ENCODE assay signal across 8 cellular contexts in genomic region chr1:91803847-91804545, GRCh38.
A peak's percentile ranks its signal among the peaks of the same experiment; 100 is the strongest.
DNase-seq lines count a peak whose midpoint lies in the region; ATAC-seq and TF ChIP-seq lines count a peak whose summit lies in the region.

No MANE protein-coding gene starts in this region.

- peak overlapping the region; percentile 97 to 100 (median 100) for H3K27ac Mint-ChIP-seq in CD4-positive, alpha-beta memory T cell
- H3K27ac Mint-ChIP-seq in activated CD4-positive, alpha-beta T cell treated with anti-CD3 and anti-CD28 coated beads, Interleukin-2, amount 10 ng/mL, durations not matched to agents 7 days and 5 days = peak overlapping the region; percentile 95

- POLR2A ChIA-PET in CD4-positive, alpha-beta memory T cell (lab: Charles Lee; ENCODE audit: partially characterized antibody) = interaction anchor here (0.7 to 4.1 kb wide), 14 partner anchors 8 to 682 kb away, joined by 3 to 49 read pairs (median 4); partner anchors contain the start of genes GFI1 and TGFBR3
- POLR2A ChIA-PET in activated CD4-positive, alpha-beta T cell treated with anti-CD3 and anti-CD28 coated beads, Interleukin-2, amount 10 ng/mL, durations not matched to agents 7 days and 5 days (lab: Charles Lee) = interaction anchor here (0.7 kb wide), 1 partner anchor 8 kb away, joined by 3 read pairs; no protein-coding TSS in a partner anchor

- no peaks in the 10 kb centered on the region for H3K27me3 ChIP-seq in CD4-positive, alpha-beta memory T cell (ENCODE audit: insufficient read depth, low read length)

- H3K4me1 ChIP-seq in CD4-positive, alpha-beta memory T cell (ENCODE audit: insufficient read depth, low read length) = peaks cover 49% of the 10 kb centered on the region

- CTCF ChIA-PET in CD4-positive, alpha-beta memory T cell (lab: Charles Lee; ENCODE audit: partially characterized antibody) = interaction anchor here (1.6 to 5.2 kb wide), 4 partner anchors 12 to 291 kb away, joined by 8 to 24 read pairs (median 9); partner anchors contain the start of gene TGFBR3
- CTCF ChIA-PET in activated CD4-positive, alpha-beta T cell treated with anti-CD3 and anti-CD28 coated beads, Interleukin-2, amount 10 ng/mL, durations not matched to agents 7 days and 5 days (lab: Charles Lee) = interaction anchor here (0.5 to 1.9 kb wide), 9 partner anchors 8 to 246 kb away, joined by 3 to 7 read pairs (median 4); no protein-coding TSS in a partner anchor

- H3K4me3 ChIP-seq in CD4-positive, alpha-beta memory T cell (ENCODE audit: low read length in 2 of 2) = peak overlapping the region; percentile 27 to 61

- H3K9me3 ChIP-seq in CD4-positive, alpha-beta memory T cell (ENCODE audit: control insufficient read depth in 1 of 2, low read length in 2 of 2) = no peaks in the 10 kb centered on the region

- peak overlapping the region; percentile 73 to 90 (median 80) for H3K4me3 Mint-ChIP-seq in CD4-positive, alpha-beta memory T cell
- H3K4me3 Mint-ChIP-seq in activated CD4-positive, alpha-beta T cell treated with anti-CD3 and anti-CD28 coated beads, Interleukin-2, amount 10 ng/mL, durations not matched to agents 7 days and 5 days = peak overlapping the region; percentile 66

- no peaks in the 10 kb centered on the region for H3K9me3 Mint-ChIP-seq in CD4-positive, alpha-beta memory T cell
- H3K9me3 Mint-ChIP-seq in activated CD4-positive, alpha-beta T cell treated with anti-CD3 and anti-CD28 coated beads, Interleukin-2, amount 10 ng/mL, durations not matched to agents 7 days and 5 days = peaks cover 2% of the 10 kb centered on the region

- in situ Hi-C loops in KBM-7 (cut with MboI; ENCODE audit: low pct_unique_long_range_greater_than_20kb, low sequenced_read_pairs) = no loop called here

- peaks cover 2 to 6% of the 10 kb centered on the region in 2 donors for H3K36me3 Mint-ChIP-seq in CD4-positive, alpha-beta memory T cell
- peaks cover 18% of the 10 kb centered on the region for H3K36me3 Mint-ChIP-seq in activated CD4-positive, alpha-beta T cell treated with anti-CD3 and anti-CD28 coated beads, Interleukin-2, amount 10 ng/mL, durations not matched to agents 7 days and 5 days (ENCODE audit: low read depth)

- peak overlapping the region; percentile 98 for H3K27ac ChIP-seq in CD4-positive, alpha-beta memory T cell (ENCODE audit: low read depth, low read length)

- H3K36me3 ChIP-seq in CD4-positive, alpha-beta memory T cell (ENCODE audit: insufficient read depth, low read length) = no peaks in the 10 kb centered on the region

- H3K4me1 Mint-ChIP-seq in CD4-positive, alpha-beta memory T cell = peaks cover 44 to 66% (median 51%) of the 10 kb centered on the region in 4 donors
- H3K4me1 Mint-ChIP-seq in activated CD4-positive, alpha-beta T cell treated with anti-CD3 and anti-CD28 coated beads, Interleukin-2, amount 10 ng/mL, durations not matched to agents 7 days and 5 days = peaks cover 66% of the 10 kb centered on the region

- TF ChIP-seq POLR2A in erythroblast (IDR thresholded peaks at IDR 0.05; ENCODE audit: low read length) = no peak

- DNase-seq in CD4-positive, alpha-beta memory T cell = peak; percentile 87 to 92 (median 89)
- DNase-seq in KBM-7 (peak; percentile 63), erythroblast (lab: John Stamatoyannopoulos, UW) (peak; percentile 47 to 57), DMS79 treated with DMSO at 0.1 percent for 48 hours (lab: John Stamatoyannopoulos, UW) (no peak), NCI-H1930 (lab: John Stamatoyannopoulos, UW) (no peak)
- peak; percentile 82 for DNase-seq in activated CD4-positive, alpha-beta T cell treated with anti-CD3 and anti-CD28 coated beads, Interleukin-2, amount 10 ng/mL, durations not matched to agents 7 days and 5 days
- DNase-seq in stimulated activated CD4-positive, alpha-beta T cell treated with anti-CD3 and anti-CD28 coated beads, TNF-alpha, amount 100 ng/mL, for 4 hours (ENCODE audit: low read depth in 3 of 3) = peak; percentile 25 to 55 (median 40)

- ATAC-seq in GM21381 (IDR thresholded peaks at IDR 0.05; ENCODE audit: unreplicated experiment) = peak; percentile 82

- H3K27me3 Mint-ChIP-seq in CD4-positive, alpha-beta memory T cell = no peaks in the 10 kb centered on the region
- peaks cover 5% of the 10 kb centered on the region for H3K27me3 Mint-ChIP-seq in activated CD4-positive, alpha-beta T cell treated with anti-CD3 and anti-CD28 coated beads, Interleukin-2, amount 10 ng/mL, durations not matched to agents 7 days and 5 days

- intact Hi-C loops in CD4-positive, alpha-beta memory T cell (cut with micrococcal nuclease) = loop anchor here (1.0 to 10.0 kb wide), 8 partner anchors 12 to 1181 kb away; partner anchors contain the start of genes BRDT, CDC7, GFI1 and ZNF644

Comparison
In these comparisons a context has a peak if more than half of its experiments do, and no peak if none do; other contexts are left out.
1. DNase-seq: peak in CD4-positive, alpha-beta memory T cell (5 of 5), KBM-7 (single experiment), activated CD4-positive, alpha-beta T cell treated with anti-CD3 and anti-CD28 coated beads, Interleukin-2, amount 10 ng/mL, durations not matched to agents 7 days and 5 days (single experiment), erythroblast (2 of 2) and stimulated activated CD4-positive, alpha-beta T cell treated with anti-CD3 and anti-CD28 coated beads, TNF-alpha, amount 100 ng/mL, for 4 hours (3 of 3); none in DMS79 treated with DMSO at 0.1 percent for 48 hours (single experiment) and NCI-H1930 (0 of 2).